8 cellular contexts compared by ENCODE assay signal in the genomic region with DNA sequence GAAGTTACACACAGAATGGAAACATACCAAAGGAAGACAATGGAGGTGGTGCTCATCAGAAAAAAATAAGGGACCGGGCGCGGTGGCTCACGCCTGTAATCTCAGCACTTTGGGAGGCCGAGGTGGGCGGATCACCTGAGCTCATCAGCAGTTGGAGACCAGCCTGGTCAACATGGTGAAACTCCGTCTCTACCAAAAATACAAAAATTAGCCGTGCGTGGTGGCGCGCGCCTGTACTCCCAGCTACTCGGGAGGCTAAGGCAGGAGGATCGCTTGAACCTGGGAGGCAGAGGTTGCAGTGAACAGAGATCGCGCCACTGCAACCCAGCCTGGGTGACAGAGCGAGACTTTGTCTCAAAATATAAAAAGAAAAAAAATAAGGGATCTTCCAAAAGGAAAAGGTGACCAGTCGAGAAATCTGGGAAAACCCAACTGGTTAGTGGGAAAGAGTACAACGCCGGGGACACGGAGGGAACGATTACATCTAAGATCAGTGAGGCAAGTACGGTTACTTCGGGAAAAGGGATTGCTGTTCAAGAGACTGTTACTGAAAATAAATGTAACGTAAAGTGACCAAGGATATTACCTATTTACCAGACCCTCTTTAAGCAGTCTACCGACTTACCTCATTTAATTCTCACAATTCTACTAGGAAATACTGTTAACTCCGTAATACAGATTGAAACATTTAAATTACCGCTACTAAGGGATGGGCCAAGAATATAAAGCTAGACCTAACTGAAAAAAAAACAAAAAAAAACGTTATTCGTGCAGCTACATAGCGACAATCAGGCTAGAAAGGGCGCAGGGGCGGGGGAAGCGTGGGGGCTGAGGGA. TPM values are rescaled to one million over a fixed set of nuclear protein-coding genes. Genes with fewer than 3 reads are reported as not detected.
DNase-seq lines count a peak whose midpoint lies in the region; ATAC-seq, FAIRE-seq and TF ChIP-seq lines count a peak whose summit lies in the region.

No MANE protein-coding gene starts in this region.

- H3K9me3 ChIP-seq in BE2C, result no peaks in the 10 kb centered on the region

- H3K27me3 ChIP-seq in BE2C, result no peaks in the 10 kb centered on the region
- no peaks in the 10 kb centered on the region for H3K27me3 ChIP-seq in KMS-11 (ENCODE audit: insufficient read depth, low read depth)
- no peaks in the 10 kb centered on the region for H3K27me3 ChIP-seq in bronchial epithelial cell (ENCODE audit: control insufficient read depth, insufficient read depth, low read length)

- H3K4me3 ChIP-seq in BE2C (ENCODE audit: low read depth, low read length) (peak overlapping the region; percentile 86), KMS-11 (IDR thresholded peaks at IDR 0.05; ENCODE audit: insufficient read depth, low read depth, low read length) (peak overlapping the region; percentile 100), bronchial epithelial cell (ENCODE audit: low read depth, low read length) (peak overlapping the region; percentile 87)

- peak overlapping the region; percentile 97 for H3K27ac Mint-ChIP-seq in mesothelial cell of epicardium

- peaks cover 23% of the 10 kb centered on the region for H3K4me1 Mint-ChIP-seq in mesothelial cell of epicardium

- peaks cover 11% of the 10 kb centered on the region for H3K36me3 Mint-ChIP-seq in mesothelial cell of epicardium

- ATAC-seq in GM18870 (IDR thresholded peaks at IDR 0.05; ENCODE audit: unreplicated experiment), result no peak
- ATAC-seq in GM18868 (IDR thresholded peaks at IDR 0.05; ENCODE audit: unreplicated experiment), result no peak
- ATAC-seq in GM21381 (IDR thresholded peaks at IDR 0.05; ENCODE audit: unreplicated experiment), result no peak

- H4K20me1 ChIP-seq in KMS-11 (ENCODE audit: insufficient read depth), result peaks cover 22% of the 10 kb centered on the region

- no peak for TF ChIP-seq CTCF in BE2C (IDR thresholded peaks at IDR 0.05; ENCODE audit: low read depth, low read length)
- no peak for TF ChIP-seq CTCF in KMS-11 (conservative IDR thresholded peaks at IDR 0.05; ENCODE audit: low read depth, low read length)
- TF ChIP-seq CTCF in bronchial epithelial cell (IDR thresholded peaks at IDR 0.05; ENCODE audit: insufficient read depth, low read length, severe bottlenecking), result no peak
- no peak for TF ChIP-seq CTCF in mesothelial cell of epicardium (IDR thresholded peaks at IDR 0.05; ENCODE audit: unreplicated experiment)

- FAIRE-seq in bronchial epithelial cell (lab: Jason Lieb, UNC), result no peak

- peak overlapping the region; percentile 99 for H3K4me3 Mint-ChIP-seq in mesothelial cell of epicardium

- peak overlapping the region; percentile 79 for H3K4me2 ChIP-seq in KMS-11

- peak overlapping the region; percentile 47 for H2AFZ ChIP-seq in KMS-11 (ENCODE audit: low read depth)

- H3K27me3 Mint-ChIP-seq in mesothelial cell of epicardium (ENCODE audit: low read depth), result no peaks in the 10 kb centered on the region

- peak overlapping the region; percentile 65 for H3K9ac ChIP-seq in KMS-11

- H3K4me1 ChIP-seq in BE2C (peaks cover 1% of the 10 kb centered on the region; the same call in 1 of the 2 replicates), KMS-11 (ENCODE audit: low read depth, poor library complexity, severe bottlenecking) (peaks cover 24% of the 10 kb centered on the region)

- peaks cover 38% of the 10 kb centered on the region for H3K36me3 ChIP-seq in BE2C
- H3K36me3 ChIP-seq in KMS-11 (ENCODE audit: insufficient read depth), result peaks cover 43% of the 10 kb centered on the region
- peaks cover 11% of the 10 kb centered on the region for H3K36me3 ChIP-seq in bronchial epithelial cell (ENCODE audit: control insufficient read depth, insufficient read depth, low read length)

- H3K27ac ChIP-seq in KMS-11, result peak overlapping the region; percentile 79

- no peaks in the 10 kb centered on the region for H3K9me3 Mint-ChIP-seq in mesothelial cell of epicardium

- DNase-seq in BE2C (no peak), bronchial epithelial cell (ENCODE audit: low read depth) (peak; percentile 10), mesothelial cell of epicardium (ENCODE audit: low spot score in 2 of 2, unreplicated experiment in 2 of 2) (no peak), DMS114 treated with DMSO at 0.1 percent for 48 hours (lab: John Stamatoyannopoulos, UW; ENCODE audit: unreplicated experiment) (no peak)

- peaks cover 56% of the 10 kb centered on the region for H3K79me2 ChIP-seq in KMS-11 (ENCODE audit: insufficient read depth, low read depth)

RNA-seq across cellular contexts. Expression of gene CCT3, which starts 0.8 kb away (rescaled TPM):
- 599 TPM for polyA plus RNA-seq in BE2C (2012; ENCODE audit: insufficient read depth, insufficient read length, low read depth)
- 281 and 377 TPM in 2 replicates for total RNA-seq in bronchial epithelial cell
- 174 to 190 TPM (median 186 TPM) in 3 replicates for total RNA-seq in mesothelial cell of epicardium

RNA-seq across cellular contexts. Expression of gene TSACC, which starts 1.1 kb away (rescaled TPM):
- not detected for polyA plus RNA-seq in BE2C (2012; ENCODE audit: insufficient read depth, insufficient read length, low read depth)
- total RNA-seq in bronchial epithelial cell, result 0.77 TPM in 1 of 2 replicates, not detected in the other
- total RNA-seq in mesothelial cell of epicardium, result not detected in 3 replicates

RNA-seq across cellular contexts. Expression of gene RHBG, which starts 31.7 kb away (rescaled TPM):
- not detected for polyA plus RNA-seq in BE2C (2012; ENCODE audit: insufficient read depth, insufficient read length, low read depth)
- total RNA-seq in bronchial epithelial cell, result under 0.01 and 0.13 TPM in 2 replicates
- 0.88 to 1.2 TPM (median 0.92 TPM) in 3 replicates for total RNA-seq in mesothelial cell of epicardium

RNA-seq across cellular contexts. Expression of gene VHLL, which starts 38.2 kb away (rescaled TPM):
- not detected for polyA plus RNA-seq in BE2C (2012; ENCODE audit: insufficient read depth, insufficient read length, low read depth)
- 0.26 and 0.77 TPM in 2 replicates for total RNA-seq in bronchial epithelial cell
- 0.42 TPM in 1 of 3 replicates, not detected in the others for total RNA-seq in mesothelial cell of epicardium

RNA-seq across cellular contexts. Expression of gene GLMP, which starts 41.8 kb away (rescaled TPM):
- 21.6 TPM for polyA plus RNA-seq in BE2C (2012; ENCODE audit: insufficient read depth, insufficient read length, low read depth)
- total RNA-seq in bronchial epithelial cell (26.9 and 34.2 TPM in 2 replicates), mesothelial cell of epicardium (60.2 to 64.2 TPM (median 63.2 TPM) in 3 replicates)
